19 cellular contexts compared by ENCODE assay signal in genomic region chr13:104014803-104015645, GRCh38.
DNase-seq lines count a peak whose midpoint lies in the region; ATAC-seq and TF ChIP-seq lines count a peak whose summit lies in the region.
"Had no signal": no experiment of that assay in that cellular context is flagged by ENCODE, and none has a peak within 500 bp of the region (broad histone marks: within the 10 kb centered on the region; RNA-seq: fewer than 3 reads in every experiment).

No MANE protein-coding gene starts in this region.

- 86% methylated on average over 8 of the region's 12 CpGs for WGBS in mesenchymal stem cell

- H3K36me3 Mint-ChIP-seq in activated CD4-positive, alpha-beta T cell treated with anti-CD3 and anti-CD28 coated beads for 36 hours (ENCODE audit: low read depth) = no peaks in the 10 kb centered on the region

- no peaks in the 10 kb centered on the region for H3K9me3 ChIP-seq in mesenchymal stem cell (ENCODE audit: control insufficient read depth, low read length)

- no peak overlapping the region for H3K23ac ChIP-seq in mesenchymal stem cell (ENCODE audit: low read length in 2 of 2)

- no peak for DNase-seq in Right ventricle myocardium inferior (ENCODE audit: missing footprints)
- no peak for DNase-seq in Right ventricle myocardium superior
- peak; percentile 53 to 84 for DNase-seq in cardiac fibroblast (ENCODE audit: low read depth in 2 of 2)
- DNase-seq in mesenchymal stem cell = peak; percentile 74
- no peak for DNase-seq in SHP77 (lab: John Stamatoyannopoulos, UW)
- no peak for DNase-seq in NCI-H2227 treated with DMSO at 0.1 percent for 48 hours (lab: John Stamatoyannopoulos, UW)
- no peak for DNase-seq in activated CD4-positive, alpha-beta T cell treated with anti-CD3 and anti-CD28 coated beads for 36 hours
- DNase-seq: activated CD4-positive, CD25-positive, alpha-beta regulatory T cell; activated effector memory CD4-positive, alpha-beta T cell treated with anti-CD3 and anti-CD28 coated beads, Interleukin-2, amount 50 U/mL, for 16 hours; amygdala; DND-41; H7; NCI-H2029 treated with DMSO at 0.1 percent for 48 hours; stimulated activated CD4-positive, alpha-beta T cell treated with anti-CD3 and anti-CD28 coated beads, Interleukin-4, amount 100 ng/mL, for 24 hours; T-helper 17 cell had no signal

- no peak overlapping the region for H2AFZ ChIP-seq in mesenchymal stem cell (ENCODE audit: low read depth, low read length)

- no peak overlapping the region for H3K4ac ChIP-seq in mesenchymal stem cell (ENCODE audit: low read depth in 1 of 2, low read length in 2 of 2)

- no peaks in the 10 kb centered on the region for H3K4me1 Mint-ChIP-seq in activated CD4-positive, alpha-beta T cell treated with anti-CD3 and anti-CD28 coated beads for 36 hours
- H3K4me1 Mint-ChIP-seq: T-helper 17 cell had no signal

- no peaks in the 10 kb centered on the region for H3K27me3 ChIP-seq in mesenchymal stem cell (ENCODE audit: control insufficient read depth in 1 of 2, insufficient read depth in 1 of 2, low read length in 2 of 2)

- H3K4me3 ChIP-seq in cardiac fibroblast (replicated peaks in 1 of 2; ENCODE audit: low read depth in 2 of 2, low read length in 2 of 2) (no peak overlapping the region), mesenchymal stem cell (ENCODE audit: insufficient read depth in 1 of 2, low read depth in 1 of 2, low read length in 2 of 2) (no peak overlapping the region)
- H3K4me3 ChIP-seq: lung had no signal

- no peak overlapping the region for H4K8ac ChIP-seq in mesenchymal stem cell (ENCODE audit: low read length)

- H3K79me1 ChIP-seq in mesenchymal stem cell (replicated peaks; ENCODE audit: low read length, poor library complexity, severe bottlenecking) = no peaks in the 10 kb centered on the region

- no peak overlapping the region for H3K4me2 ChIP-seq in mesenchymal stem cell (ENCODE audit: low read length, poor library complexity, severe bottlenecking)

- POLR2A ChIA-PET in activated CD4-positive, alpha-beta T cell treated with anti-CD3 and anti-CD28 coated beads for 36 hours (lab: Charles Lee) = no interaction called here

- no peak overlapping the region for H2AK5ac ChIP-seq in mesenchymal stem cell (ENCODE audit: low read length, severe bottlenecking)

- H3K4me3 Mint-ChIP-seq in activated CD4-positive, alpha-beta T cell treated with anti-CD3 and anti-CD28 coated beads for 36 hours = no peak overlapping the region
- H3K4me3 Mint-ChIP-seq: neural crest cell, T-helper 17 cell had no signal

- H3K27ac ChIP-seq in mesenchymal stem cell (ENCODE audit: low read length, poor library complexity, severe bottlenecking) = no peak overlapping the region
- H3K27ac ChIP-seq: C4-2B had no signal

- no peaks in the 10 kb centered on the region for H3K27me3 Mint-ChIP-seq in activated CD4-positive, alpha-beta T cell treated with anti-CD3 and anti-CD28 coated beads for 36 hours
- H3K27me3 Mint-ChIP-seq: T-helper 17 cell had no signal

- no peak overlapping the region for H3K9ac ChIP-seq in mesenchymal stem cell (ENCODE audit: low read length)

- H4K91ac ChIP-seq in mesenchymal stem cell (ENCODE audit: low read length) = no peak overlapping the region

- no peak overlapping the region for H2BK5ac ChIP-seq in mesenchymal stem cell (ENCODE audit: low read depth, low read length, poor library complexity, severe bottlenecking)

- H3K18ac ChIP-seq in mesenchymal stem cell (ENCODE audit: low read depth in 1 of 2, low read length in 2 of 2) = peak overlapping the region in 1 of 2 experiments; percentile 1

- H2BK120ac ChIP-seq in mesenchymal stem cell (ENCODE audit: low read depth, low read length) = no peak overlapping the region

- H3K9me3 Mint-ChIP-seq in activated CD4-positive, alpha-beta T cell treated with anti-CD3 and anti-CD28 coated beads for 36 hours (ENCODE audit: low read depth) = peaks cover 3% of the 10 kb centered on the region

- H3K36me3 ChIP-seq in mesenchymal stem cell (ENCODE audit: control insufficient read depth in 1 of 2, insufficient read depth in 2 of 2, low read depth in 1 of 2, low read length in 2 of 2) = no peaks in the 10 kb centered on the region

- H2BK12ac ChIP-seq in mesenchymal stem cell (ENCODE audit: low read length in 2 of 2) = no peak overlapping the region

- H3K4me1 ChIP-seq in mesenchymal stem cell (ENCODE audit: control insufficient read depth, insufficient read depth, low read depth, low read length) = peaks cover 4% of the 10 kb centered on the region

- no peak overlapping the region for H3K27ac Mint-ChIP-seq in activated CD4-positive, alpha-beta T cell treated with anti-CD3 and anti-CD28 coated beads for 36 hours
- H3K27ac Mint-ChIP-seq: T-helper 17 cell had no signal

- intact Hi-C loops in Right ventricle myocardium inferior (cut with DNase I) (no loop called here), Right ventricle myocardium superior (cut with DNase I) (no loop called here)
- intact Hi-C loops in activated CD4-positive, alpha-beta T cell treated with anti-CD3 and anti-CD28 coated beads for 36 hours (cut with DNase I, micrococcal nuclease) = no loop called here

- ATAC-seq in Right ventricle myocardium inferior (peak; percentile 37), Right ventricle myocardium superior (ENCODE audit: poor library complexity) (no peak), GM18511 (IDR thresholded peaks at IDR 0.05; ENCODE audit: unreplicated experiment) (no peak)
- ATAC-seq in activated CD4-positive, alpha-beta T cell treated with anti-CD3 and anti-CD28 coated beads for 36 hours = no peak
- ATAC-seq: T-helper 17 cell had no signal

- H3K14ac ChIP-seq in mesenchymal stem cell (ENCODE audit: low read length in 2 of 2) = peak overlapping the region in 1 of 2 experiments; percentile 3

- H2BK15ac ChIP-seq in mesenchymal stem cell (ENCODE audit: low read depth, poor library complexity, severe bottlenecking) = no peak overlapping the region

- TF ChIP-seq CTCF in cardiac fibroblast (IDR thresholded peaks at IDR 0.05; ENCODE audit: low read depth, low read length) = no peak

- CTCF ChIA-PET in activated CD4-positive, alpha-beta T cell treated with anti-CD3 and anti-CD28 coated beads for 36 hours (lab: Charles Lee) = no interaction called here

Comparison
In these comparisons a context has a peak if more than half of its experiments do, and no peak if none do; other contexts are left out.
1. DNase-seq: peak in cardiac fibroblast (2 of 2) and mesenchymal stem cell (single experiment); none in Right ventricle myocardium inferior (single experiment), Right ventricle myocardium superior (single experiment), SHP77 (0 of 2), NCI-H2227 treated with DMSO at 0.1 percent for 48 hours (single experiment) and activated CD4-positive, alpha-beta T cell treated with anti-CD3 and anti-CD28 coated beads for 36 hours (single experiment).